In the genomic region with DNA sequence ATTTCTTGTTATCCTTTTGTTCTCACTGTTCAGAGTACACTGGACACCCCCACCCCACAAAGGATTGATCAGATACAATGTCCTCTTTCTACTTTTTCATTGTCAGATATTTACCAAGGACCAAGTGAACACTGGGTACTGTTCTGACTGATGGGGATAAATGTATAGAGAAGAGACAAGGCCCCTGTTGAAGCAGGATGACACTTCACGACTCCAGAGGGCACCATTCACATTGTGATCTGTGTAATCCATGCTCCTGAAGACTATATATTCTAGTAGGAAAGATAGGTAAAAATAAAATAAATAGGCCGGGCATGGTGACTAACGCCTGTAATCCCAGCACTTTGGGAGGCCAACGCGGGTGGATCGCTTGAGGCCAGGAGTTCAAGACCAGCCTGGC, we compare ENCODE assay signal across 1 cellular context.
TF ChIP-seq lines count a peak whose summit lies in the region.

No MANE protein-coding gene starts in this region.

TF ChIP-seq in HCT116, 20 proteins besides CTCF, POLR2A, EP300 and RAD21 (continued from another document):
- TF ChIP-seq, protein P1, sequence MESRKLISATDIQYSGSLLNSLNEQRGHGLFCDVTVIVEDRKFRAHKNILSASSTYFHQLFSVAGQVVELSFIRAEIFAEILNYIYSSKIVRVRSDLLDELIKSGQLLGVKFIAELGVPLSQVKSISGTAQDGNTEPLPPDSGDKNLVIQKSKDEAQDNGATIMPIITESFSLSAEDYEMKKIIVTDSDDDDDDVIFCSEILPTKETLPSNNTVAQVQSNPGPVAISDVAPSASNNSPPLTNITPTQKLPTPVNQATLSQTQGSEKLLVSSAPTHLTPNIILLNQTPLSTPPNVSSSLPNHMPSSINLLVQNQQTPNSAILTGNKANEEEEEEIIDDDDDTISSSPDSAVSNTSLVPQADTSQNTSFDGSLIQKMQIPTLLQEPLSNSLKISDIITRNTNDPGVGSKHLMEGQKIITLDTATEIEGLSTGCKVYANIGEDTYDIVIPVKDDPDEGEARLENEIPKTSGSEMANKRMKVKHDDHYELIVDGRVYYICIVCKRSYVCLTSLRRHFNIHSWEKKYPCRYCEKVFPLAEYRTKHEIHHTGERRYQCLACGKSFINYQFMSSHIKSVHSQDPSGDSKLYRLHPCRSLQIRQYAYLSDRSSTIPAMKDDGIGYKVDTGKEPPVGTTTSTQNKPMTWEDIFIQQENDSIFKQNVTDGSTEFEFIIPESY (IDR thresholded peaks at IDR 0.05; ENCODE audit: extremely low read depth, insufficient replicate concordance, low read length), result no peak
- TF ChIP-seq ZFX (IDR thresholded peaks at IDR 0.05) (no peak), ELF1 (IDR thresholded peaks at IDR 0.05; ENCODE audit: borderline replicate concordance, low read depth) (no peak), ZNF274 (IDR thresholded peaks at IDR 0.05; ENCODE audit: low read depth, low read length) (no peak)
